1 cellular context compared by ENCODE assay signal in the genomic region with DNA sequence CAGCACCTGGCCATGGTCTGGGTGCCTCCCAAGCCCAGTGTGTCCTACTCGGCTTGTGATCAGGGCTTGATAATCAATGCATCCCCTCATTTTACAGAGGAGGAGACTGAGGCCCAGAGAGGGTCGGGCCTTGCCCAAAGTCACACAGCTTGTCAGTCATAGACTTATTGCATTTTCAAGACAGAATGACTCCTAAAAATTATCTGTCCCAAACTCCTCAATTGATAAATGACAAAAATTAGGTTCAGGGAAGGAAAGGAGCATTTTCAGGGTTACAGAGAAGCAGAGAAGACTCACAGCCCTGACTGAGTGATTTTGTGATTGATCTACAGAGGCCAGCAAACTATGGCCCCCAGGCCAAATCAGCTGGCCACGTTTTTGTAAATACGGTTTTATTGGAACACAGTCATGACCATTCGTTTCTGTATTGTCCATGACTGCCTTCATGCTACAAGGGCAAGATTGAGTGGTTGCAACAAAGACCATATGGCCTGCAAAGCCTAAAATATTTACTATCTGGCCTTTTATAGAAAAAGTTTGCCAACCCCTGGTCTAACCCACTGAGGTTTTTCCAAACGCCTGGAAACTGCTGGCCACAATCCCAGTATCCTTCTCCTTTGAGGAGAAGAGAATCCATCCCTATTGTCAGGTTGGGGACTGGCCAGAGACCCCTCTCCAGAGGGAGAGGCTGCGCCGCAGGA.
TF ChIP-seq lines count a peak whose summit lies in the region.

No MANE protein-coding gene starts in this region.

TF ChIP-seq in HepG2, 621 proteins besides CTCF, POLR2A, EP300 and RAD21:
- TF ChIP-seq ZNF768 (CRISPR knock-in tag; IDR thresholded peaks at IDR 0.05) (peak; percentile 81), TEAD3 (CRISPR knock-in tag; optimal IDR thresholded peaks at IDR 0.05; ENCODE audit: borderline replicate concordance) (no peak)
TF ChIP-seq in HepG2: peak in this region for 1.
